In genomic region chrX:40513835-40514234, GRCh38 we compare ENCODE assay signal across 21 cellular contexts.
"Had no signal": no experiment of that assay in that cellular context is flagged by ENCODE, and none has a peak within 500 bp of the region (broad histone marks: within the 10 kb centered on the region; RNA-seq: fewer than 3 reads in every experiment).

No MANE protein-coding gene starts in this region.

- DNase-seq: Karpas-422, KG1, NCI-H1092, NCI-H1105 treated with DMSO at 0.1 percent for 48 hours, NCI-H1417 treated with DMSO at 0.1 percent for 48 hours, NCI-H146, NCI-H1694 treated with DMSO at 0.1 percent for 48 hours, NCI-H1930, NCI-H2081, NCI-H2107, NCI-H2227 treated with DMSO at 0.1 percent for 48 hours, NCI-H524 treated with DMSO at 0.1 percent for 48 hours, NCI-H69, NCI-H774, Right ventricle myocardium superior, RPMI8226, SIG-M5 had no signal

- H3K27me3 ChIP-seq: MG63, SJSA1 had no signal

- FAIRE-seq: RCC 7860 had no signal

- H3K4me1 ChIP-seq: SJSA1 had no signal

- H3K27ac ChIP-seq: SJSA1, SK-N-MC had no signal

- H3K36me3 ChIP-seq: MG63, SJSA1 had no signal

- H3K9me3 ChIP-seq: MG63, SJSA1 had no signal

- H3K4me3 ChIP-seq: MG63, SJSA1, SK-N-MC had no signal
